Comparison of ENCODE assay signal across 17 cellular contexts in genomic region chr3:109152326-109152725, GRCh38. TPM values are rescaled to one million over a fixed set of nuclear protein-coding genes. Genes with fewer than 3 reads are reported as not detected.
DNase-seq lines count a peak whose midpoint lies in the region; ATAC-seq and TF ChIP-seq lines count a peak whose summit lies in the region.
"Had no signal": no experiment of that assay in that cellular context is flagged by ENCODE, and none has a peak within 500 bp of the region (broad histone marks: within the 10 kb centered on the region; RNA-seq: fewer than 3 reads in every experiment).

No MANE protein-coding gene starts in this region.

- no peaks in the 10 kb centered on the region for H3K4me1 Mint-ChIP-seq in activated naive CD8-positive, alpha-beta T cell treated with anti-CD3 and anti-CD28 coated beads for 36 hours
- H3K4me1 Mint-ChIP-seq: CD4-positive, CD25-positive, alpha-beta regulatory T cell; CD8-positive, alpha-beta memory T cell had no signal

- no peak for ATAC-seq in GM19328 (IDR thresholded peaks at IDR 0.05; ENCODE audit: unreplicated experiment)

- peak overlapping the region; percentile 46 for H3K27ac ChIP-seq in colonic mucosa
- peak overlapping the region; percentile 57 for H3K27ac ChIP-seq in mucosa of rectum (ENCODE audit: low read depth in 2 of 2, low read length in 2 of 2)

- no peaks in the 10 kb centered on the region for H3K36me3 Mint-ChIP-seq in activated naive CD8-positive, alpha-beta T cell treated with anti-CD3 and anti-CD28 coated beads for 36 hours
- H3K36me3 Mint-ChIP-seq: CD4-positive, CD25-positive, alpha-beta regulatory T cell; CD8-positive, alpha-beta memory T cell had no signal

- peak; percentile 11 to 12 for DNase-seq in HAP-1 (ENCODE audit: low spot score in 2 of 2)
- DNase-seq in colonic mucosa: peak; percentile 39
- DNase-seq in activated naive CD8-positive, alpha-beta T cell treated with anti-CD3 and anti-CD28 coated beads for 36 hours: no peak
- no peak for DNase-seq in activated naive CD4-positive, alpha-beta T cell (lab: John Stamatoyannopoulos, UW)
- DNase-seq: ACHN; BE2C; C1 segment of cervical spinal cord; CD4-positive, CD25-positive, alpha-beta regulatory T cell; CD8-positive, alpha-beta memory T cell; COR-L47; DMS79; GDM1; GOT3; H7 had no signal

- TF ChIP-seq CTCF in colonic mucosa (IDR thresholded peaks at IDR 0.05): no peak

- H3K4me3 ChIP-seq in HAP-1: no peak overlapping the region
- H3K4me3 ChIP-seq in colonic mucosa: no peak overlapping the region
- peak overlapping the region in 1 of 2 donors; percentile 36 for H3K4me3 ChIP-seq in mucosa of rectum (ENCODE audit: low read length in 2 of 2)

- H3K4me1 ChIP-seq in HAP-1 (peaks cover 6% of the 10 kb centered on the region; the same call in 1 of the 2 replicates), colonic mucosa (no peaks in the 10 kb centered on the region), mucosa of rectum (ENCODE audit: control insufficient read depth in 2 of 2, insufficient read depth in 2 of 2, low read length in 2 of 2) (peaks cover 4 to 21% of the 10 kb centered on the region in 2 donors)
- H3K4me1 ChIP-seq: BE2C had no signal

- no peaks in the 10 kb centered on the region for H3K36me3 ChIP-seq in HAP-1 (replicated peaks)
- no peaks in the 10 kb centered on the region for H3K36me3 ChIP-seq in colonic mucosa
- H3K36me3 ChIP-seq in mucosa of rectum (ENCODE audit: control insufficient read depth in 2 of 2, insufficient read depth in 2 of 2, low read length in 2 of 2): no peaks in the 10 kb centered on the region
- H3K36me3 ChIP-seq: BE2C had no signal

- H3K9ac ChIP-seq in colonic mucosa (ENCODE audit: low read depth in 2 of 2, low read length in 2 of 2) (no peak overlapping the region), mucosa of rectum (ENCODE audit: low read depth in 1 of 2, low read length in 2 of 2) (no peak overlapping the region)

- intact Hi-C loops in colonic mucosa (cut with DNase I): no loop called here

- H3K27me3 Mint-ChIP-seq in activated naive CD8-positive, alpha-beta T cell treated with anti-CD3 and anti-CD28 coated beads for 36 hours: no peaks in the 10 kb centered on the region
- H3K27me3 Mint-ChIP-seq: CD4-positive, CD25-positive, alpha-beta regulatory T cell; CD8-positive, alpha-beta memory T cell had no signal

- no peaks in the 10 kb centered on the region for H3K27me3 ChIP-seq in HAP-1 (ENCODE audit: low read depth)
- H3K27me3 ChIP-seq in colonic mucosa: no peaks in the 10 kb centered on the region
- H3K27me3 ChIP-seq in mucosa of rectum (ENCODE audit: control insufficient read depth in 2 of 2, insufficient read depth in 2 of 2, low read length in 2 of 2): no peaks in the 10 kb centered on the region
- H3K27me3 ChIP-seq: BE2C had no signal

- in situ Hi-C loops in HAP-1 (cut with MboI; ENCODE audit: low sequenced_read_pairs): no loop called here

- H3K27ac Mint-ChIP-seq in activated naive CD8-positive, alpha-beta T cell treated with anti-CD3 and anti-CD28 coated beads for 36 hours: no peak overlapping the region
- H3K27ac Mint-ChIP-seq: CD4-positive, CD25-positive, alpha-beta regulatory T cell; CD8-positive, alpha-beta memory T cell had no signal

- H3K9me3 ChIP-seq in HAP-1 (no peaks in the 10 kb centered on the region), colonic mucosa (no peaks in the 10 kb centered on the region), mucosa of rectum (ENCODE audit: control insufficient read depth in 2 of 2, low read length in 2 of 2) (no peaks in the 10 kb centered on the region)
- H3K9me3 ChIP-seq: BE2C had no signal

- no peaks in the 10 kb centered on the region for H3K9me3 Mint-ChIP-seq in activated naive CD8-positive, alpha-beta T cell treated with anti-CD3 and anti-CD28 coated beads for 36 hours
- H3K9me3 Mint-ChIP-seq: CD8-positive, alpha-beta memory T cell had no signal

- H3K4me3 Mint-ChIP-seq in activated naive CD8-positive, alpha-beta T cell treated with anti-CD3 and anti-CD28 coated beads for 36 hours: no peak overlapping the region
- H3K4me3 Mint-ChIP-seq: CD4-positive, CD25-positive, alpha-beta regulatory T cell; CD8-positive, alpha-beta memory T cell had no signal

RNA-seq across cellular contexts. Expression of gene C3orf85, which starts 15.8 kb away (rescaled TPM):
- total RNA-seq in colonic mucosa: 10 to 100 TPM; 10.5 to 18.8 TPM
- total RNA-seq in activated naive CD8-positive, alpha-beta T cell treated with anti-CD3 and anti-CD28 coated beads for 36 hours: not detected
- total RNA-seq: CD4-positive, CD25-positive, alpha-beta regulatory T cell; CD8-positive, alpha-beta memory T cell; Daoy; H7 had no signal

RNA-seq across cellular contexts. Expression of gene MORC1, which starts 34.4 kb away (rescaled TPM):
- total RNA-seq in colonic mucosa: not detected
- total RNA-seq in activated naive CD8-positive, alpha-beta T cell treated with anti-CD3 and anti-CD28 coated beads for 36 hours: not detected
- total RNA-seq: CD8-positive, alpha-beta memory T cell; Daoy; H7 had no signal

Comparison
In these comparisons a context has a peak if more than half of its experiments do, and no peak if none do; other contexts are left out.
1. DNase-seq: peak in HAP-1 (2 of 2) and colonic mucosa (single experiment); none in activated naive CD8-positive, alpha-beta T cell treated with anti-CD3 and anti-CD28 coated beads for 36 hours (single experiment) and activated naive CD4-positive, alpha-beta T cell (0 of 4).
2. RNA of gene C3orf85, which starts 15.8 kb away (total RNA-seq): 10.5 to 18.8 TPM in colonic mucosa; not detected in activated naive CD8-positive, alpha-beta T cell treated with anti-CD3 and anti-CD28 coated beads for 36 hours; every median in the first group is over 10 times any median in the second.